ENCODE assay signal across 9 cellular contexts in the genomic region with DNA sequence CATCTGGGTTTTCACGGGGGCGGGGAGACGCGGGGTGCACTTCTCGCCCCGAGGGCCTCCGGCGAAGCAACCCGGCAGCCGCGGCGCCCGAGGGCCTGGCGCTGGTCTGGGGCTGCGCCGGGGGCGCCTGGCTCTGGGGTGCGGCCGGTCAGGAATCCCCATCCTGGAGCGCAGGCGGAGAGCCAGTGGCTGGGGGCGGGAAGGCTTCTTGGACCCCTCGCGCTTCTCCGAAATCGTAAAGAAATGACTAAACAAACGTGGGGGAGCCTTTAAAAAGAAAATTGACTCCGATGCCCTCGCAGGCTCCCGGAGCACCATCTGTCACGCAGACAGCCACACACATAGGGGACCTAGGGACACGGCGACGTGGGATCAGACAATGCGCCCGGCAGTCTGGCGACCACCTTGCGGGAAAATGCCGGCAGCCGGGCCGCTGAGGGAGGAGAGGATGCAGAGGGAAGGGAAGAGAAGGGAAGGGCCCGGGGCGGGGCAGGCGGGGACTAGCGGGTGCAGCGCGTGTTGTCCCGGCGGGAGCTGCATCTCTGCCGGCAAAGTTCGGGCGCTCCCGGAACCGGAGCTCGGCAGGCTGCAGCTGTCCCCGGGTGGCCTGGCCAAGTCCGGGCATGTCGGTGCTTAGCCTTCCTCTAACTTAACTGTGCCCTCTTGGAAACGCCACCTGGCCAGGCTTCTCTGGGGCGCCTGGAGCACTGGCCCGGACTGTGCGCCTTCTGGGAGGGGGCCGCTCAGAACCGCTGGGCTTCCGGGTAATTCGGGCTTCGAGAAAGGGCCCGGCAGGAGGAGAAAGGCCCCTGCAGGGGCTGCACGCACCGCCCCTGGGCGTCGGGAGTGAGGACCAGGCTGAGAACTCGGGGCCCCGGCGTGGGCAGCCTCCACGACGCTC. TPM values are rescaled to one million over a fixed set of nuclear protein-coding genes. Genes with fewer than 3 reads are reported as not detected.
DNase-seq lines count a peak whose midpoint lies in the region; ATAC-seq and TF ChIP-seq lines count a peak whose summit lies in the region.
"Had no signal": no experiment of that assay in that cellular context is flagged by ENCODE, and none has a peak within 500 bp of the region (broad histone marks: within the 10 kb centered on the region; RNA-seq: fewer than 3 reads in every experiment).

No MANE protein-coding gene starts in this region.

- no peaks in the 10 kb centered on the region for H3K9me3 ChIP-seq in right atrium auricular region

- peak overlapping the region; percentile 64 for H3K4me3 Mint-ChIP-seq in activated CD4-positive, alpha-beta memory T cell treated with anti-CD3 and anti-CD28 coated beads for 36 hours

- H3K4me1 Mint-ChIP-seq in activated CD4-positive, alpha-beta memory T cell treated with anti-CD3 and anti-CD28 coated beads for 36 hours (ENCODE audit: low read depth) = peaks cover 7% of the 10 kb centered on the region

- H3K36me3 ChIP-seq in right atrium auricular region = no peaks in the 10 kb centered on the region

- H3K27ac Mint-ChIP-seq in activated CD4-positive, alpha-beta memory T cell treated with anti-CD3 and anti-CD28 coated beads for 36 hours = no peak overlapping the region

- intact Hi-C loops in Right ventricle myocardium superior (cut with DNase I) = no loop called here
- intact Hi-C loops in activated CD4-positive, alpha-beta memory T cell treated with anti-CD3 and anti-CD28 coated beads for 36 hours (cut with micrococcal nuclease) = no loop called here
- intact Hi-C loops in head of caudate nucleus (cut with DNase I) = loop anchor here (5.0 kb wide), 1 partner anchor 138 kb away; a partner anchor contains a TSS

- no peak overlapping the region for H3K27ac ChIP-seq in right atrium auricular region

- CTCF ChIA-PET in activated CD4-positive, alpha-beta memory T cell treated with anti-CD3 and anti-CD28 coated beads for 36 hours (lab: Charles Lee) = no interaction called here

- DNase-seq in Right ventricle myocardium superior (peak; percentile 41), right atrium auricular region (ENCODE audit: low spot score) (no peak), head of caudate nucleus (peak in 40 of 42 donors; percentile 36 to 86 (median 64)), pons (ENCODE audit: low spot score) (peak; percentile 15)
- no peak for DNase-seq in activated CD4-positive, alpha-beta memory T cell treated with anti-CD3 and anti-CD28 coated beads for 36 hours
- no peak for DNase-seq in stimulated activated CD4-positive, alpha-beta T cell treated with anti-CD3 and anti-CD28 coated beads, Interleukin-2, amount 100 ng/mL, for 48 hours
- DNase-seq in stimulated activated naive CD4-positive, alpha-beta T cell treated with Interleukin-2 at 50 U/mL for 16 hours (lab: John Stamatoyannopoulos, UW) = no peak

- H3K9me3 Mint-ChIP-seq in activated CD4-positive, alpha-beta memory T cell treated with anti-CD3 and anti-CD28 coated beads for 36 hours = peaks cover under 1% of the 10 kb centered on the region

- no peak for TF ChIP-seq CTCF in right atrium auricular region (IDR thresholded peaks at IDR 0.05)

- H3K4me3 ChIP-seq in right atrium auricular region = peak overlapping the region in 1 of 2 donors; percentile 38

- H3K4me1 ChIP-seq in right atrium auricular region = peaks cover 0 to 26% of the 10 kb centered on the region in 2 donors

- ATAC-seq in Right ventricle myocardium superior (ENCODE audit: poor library complexity) = peak; percentile 51
- no peak for ATAC-seq in GM21576 (IDR thresholded peaks at IDR 0.05; ENCODE audit: unreplicated experiment)

- POLR2A ChIA-PET in activated CD4-positive, alpha-beta memory T cell treated with anti-CD3 and anti-CD28 coated beads for 36 hours (lab: Charles Lee) = interaction anchor here (0.7 kb wide), 1 partner anchor 18 kb away, joined by 3 read pairs; no protein-coding TSS in a partner anchor

- peaks cover 53% of the 10 kb centered on the region for H3K27me3 Mint-ChIP-seq in activated CD4-positive, alpha-beta memory T cell treated with anti-CD3 and anti-CD28 coated beads for 36 hours

- peaks cover 25 to 36% of the 10 kb centered on the region in 2 donors for H3K27me3 ChIP-seq in right atrium auricular region

- no peaks in the 10 kb centered on the region for H3K36me3 Mint-ChIP-seq in activated CD4-positive, alpha-beta memory T cell treated with anti-CD3 and anti-CD28 coated beads for 36 hours

RNA-seq across cellular contexts. Expression of a gene that starts 1.9 kb away (rescaled TPM):
- total RNA-seq in Right ventricle myocardium superior = not detected
- not detected for total RNA-seq in right atrium auricular region
- total RNA-seq in activated CD4-positive, alpha-beta memory T cell treated with anti-CD3 and anti-CD28 coated beads for 36 hours = not detected
- total RNA-seq: subcutaneous adipose tissue had no signal

Comparison
In these comparisons a context has a peak if more than half of its experiments do, and no peak if none do; other contexts are left out.
1. DNase-seq: peak in Right ventricle myocardium superior (single experiment), head of caudate nucleus (40 of 42) and pons (single experiment); none in right atrium auricular region (single experiment), activated CD4-positive, alpha-beta memory T cell treated with anti-CD3 and anti-CD28 coated beads for 36 hours (single experiment), stimulated activated CD4-positive, alpha-beta T cell treated with anti-CD3 and anti-CD28 coated beads, Interleukin-2, amount 100 ng/mL, for 48 hours (0 of 2) and stimulated activated naive CD4-positive, alpha-beta T cell treated with Interleukin-2 at 50 U/mL for 16 hours (single experiment).